Comparison of ENCODE assay signal across 1 cellular context in genomic region chr1:233459968-233460367, GRCh38.
TF ChIP-seq lines count a peak whose summit lies in the region.

No MANE protein-coding gene starts in this region.

TF ChIP-seq in GM12878, 131 proteins besides CTCF, POLR2A, EP300 and RAD21 (continued from another document):
- TF ChIP-seq ZBTB40 (IDR thresholded peaks at IDR 0.05; ENCODE audit: borderline replicate concordance) (no peak), MLLT1 (IDR thresholded peaks at IDR 0.05) (peak; percentile 78; the same call in 1 of the 2 replicates), SREBF1 (IDR thresholded peaks at IDR 0.05; ENCODE audit: low read length) (no peak)
